In genomic region chr2:176001903-176002683, GRCh38 we compare ENCODE assay signal across 8 cellular contexts. TPM values are rescaled to one million over a fixed set of nuclear protein-coding genes. Genes with fewer than 3 reads are reported as not detected.
DNase-seq lines count a peak whose midpoint lies in the region; ATAC-seq and TF ChIP-seq lines count a peak whose summit lies in the region.

A gene with protein sequence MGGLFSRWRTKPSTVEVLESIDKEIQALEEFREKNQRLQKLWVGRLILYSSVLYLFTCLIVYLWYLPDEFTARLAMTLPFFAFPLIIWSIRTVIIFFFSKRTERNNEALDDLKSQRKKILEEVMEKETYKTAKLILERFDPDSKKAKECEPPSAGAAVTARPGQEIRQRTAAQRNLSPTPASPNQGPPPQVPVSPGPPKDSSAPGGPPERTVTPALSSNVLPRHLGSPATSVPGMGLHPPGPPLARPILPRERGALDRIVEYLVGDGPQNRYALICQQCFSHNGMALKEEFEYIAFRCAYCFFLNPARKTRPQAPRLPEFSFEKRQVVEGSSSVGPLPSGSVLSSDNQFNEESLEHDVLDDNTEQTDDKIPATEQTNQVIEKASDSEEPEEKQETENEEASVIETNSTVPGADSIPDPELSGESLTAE (minus strand): TSS chr2:176002267. CDS start chr2:175995584, 6,683 bp downstream.

- TF ChIP-seq POLR2A in GM19099 (IDR thresholded peaks at IDR 0.05; ENCODE audit: extremely low read depth, insufficient read length, low read depth): peak; percentile 91

- peak; percentile 96 for ATAC-seq in HG03432 (IDR thresholded peaks at IDR 0.05; ENCODE audit: unreplicated experiment)

- peak; percentile 98 for DNase-seq in AG20443 (ENCODE audit: low spot score)
- DNase-seq in NCI-H510A (lab: John Stamatoyannopoulos, UW): peak; percentile 81
- DNase-seq in activated CD4-positive, alpha-beta T cell treated with anti-CD3 and anti-CD28 coated beads for 1 hour: peak; percentile 86
- DNase-seq in cerebellum (ENCODE audit: low spot score): peak; percentile 93
- DNase-seq in kidney glomerular epithelial cell (lab: John Stamatoyannopoulos, UW): peak; percentile 78
- peak; percentile 74 to 84 for DNase-seq in stimulated activated CD4-positive, alpha-beta T cell treated with anti-CD3 and anti-CD28 coated beads, Interleukin-1b, Interleukin-23, amount 100 ng/mL, for 1 hour (ENCODE audit: low read depth in 2 of 2)

RNA-seq across cellular contexts. Expression of the gene that starts here (rescaled TPM):
- total RNA-seq in cerebellum: 54.4 TPM

Comparison
In these comparisons a context has a peak if more than half of its experiments do, and no peak if none do; other contexts are left out.
1. Peak in every context shown above with its lines: DNase-seq and ATAC-seq.